Comparison of ENCODE assay signal across 8 cellular contexts in the genomic region with DNA sequence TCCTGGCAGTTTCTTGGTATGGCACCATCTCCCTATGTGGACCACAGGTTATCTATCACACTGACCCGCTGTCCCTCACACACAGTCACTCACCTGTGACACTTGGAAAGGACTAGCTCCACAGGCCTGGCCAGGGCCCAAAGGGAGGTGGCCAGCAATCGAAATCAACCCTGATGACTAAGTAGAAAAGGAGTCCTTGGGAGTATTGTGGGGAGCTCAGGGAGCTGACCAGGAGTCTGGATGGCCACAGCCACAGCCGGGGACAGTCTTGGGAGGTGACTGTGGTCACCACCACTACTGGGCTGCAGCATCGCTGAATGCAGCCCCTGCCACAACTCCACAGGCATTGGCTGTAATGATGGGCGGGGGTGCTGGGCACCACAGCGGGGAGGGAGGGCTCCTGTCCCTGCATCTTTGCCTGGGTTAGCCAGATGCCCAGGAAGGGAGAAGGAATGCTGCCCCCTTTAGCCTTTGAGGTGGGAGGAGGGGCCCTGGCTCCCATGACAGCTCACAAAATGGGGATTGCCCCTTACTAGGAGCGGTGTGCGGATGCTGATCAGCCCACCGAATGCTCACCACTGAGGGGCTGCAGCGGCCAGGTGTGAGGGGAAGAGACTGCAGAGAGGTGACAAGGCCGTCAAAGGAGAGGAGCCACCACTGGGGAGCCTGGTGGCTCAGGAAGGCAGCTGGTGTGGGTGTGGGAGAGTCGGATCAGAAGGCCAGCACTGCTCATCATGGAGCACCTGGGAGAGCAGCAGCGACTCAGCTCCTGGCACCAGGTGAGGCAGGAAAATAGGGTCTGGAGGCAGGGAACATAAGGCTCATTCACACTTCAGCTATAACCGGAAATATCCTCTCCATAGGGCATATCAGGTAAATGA.
A peak's percentile ranks its signal among the peaks of the same experiment; 100 is the strongest.
DNase-seq lines count a peak whose midpoint lies in the region; ATAC-seq and TF ChIP-seq lines count a peak whose summit lies in the region.

No MANE protein-coding gene starts in this region.

- peaks cover 0 to 49% (median 22%) of the 10 kb centered on the region in 4 donors for H3K4me1 ChIP-seq in Peyer's patch

- peak; percentile 41 to 46 for TF ChIP-seq POLR2A in Peyer's patch (IDR thresholded peaks at IDR 0.05)

- no peaks in the 10 kb centered on the region for H3K36me3 Mint-ChIP-seq in activated CD8-positive, alpha-beta memory T cell treated with anti-CD3 and anti-CD28 coated beads, Interleukin-2, amount 10 ng/mL, durations not matched to agents 7 days and 5 days
- H3K36me3 Mint-ChIP-seq in glutamatergic neuron (ENCODE audit: unreplicated experiment), result no peaks in the 10 kb centered on the region
- no peaks in the 10 kb centered on the region for H3K36me3 Mint-ChIP-seq in stimulated activated memory B cell treated with anti-CD40 and anti-IgM and Interleukin-4, amounts not matched to agents 10 μg/mL and 1 μg/mL and 100 μg/mL, for 72 hours

- H3K4me3 ChIP-seq in Peyer's patch, result no peak overlapping the region

- peaks cover 44% of the 10 kb centered on the region for H3K4me1 Mint-ChIP-seq in activated CD8-positive, alpha-beta memory T cell treated with anti-CD3 and anti-CD28 coated beads, Interleukin-2, amount 10 ng/mL, durations not matched to agents 7 days and 5 days
- H3K4me1 Mint-ChIP-seq in glutamatergic neuron (ENCODE audit: low read depth, unreplicated experiment), result peaks cover 20% of the 10 kb centered on the region
- peaks cover 88% of the 10 kb centered on the region for H3K4me1 Mint-ChIP-seq in stimulated activated memory B cell treated with anti-CD40 and anti-IgM and Interleukin-4, amounts not matched to agents 10 μg/mL and 1 μg/mL and 100 μg/mL, for 72 hours

- ATAC-seq in activated CD8-positive, alpha-beta memory T cell treated with anti-CD3 and anti-CD28 coated beads, Interleukin-2, amount 10 ng/mL, durations not matched to agents 7 days and 5 days, result no peak
- no peak for ATAC-seq in stimulated activated memory B cell treated with anti-CD40 and anti-IgM and Interleukin-4, amounts not matched to agents 10 μg/mL and 1 μg/mL and 100 μg/mL, for 72 hours

- H3K27me3 Mint-ChIP-seq in activated CD8-positive, alpha-beta memory T cell treated with anti-CD3 and anti-CD28 coated beads, Interleukin-2, amount 10 ng/mL, durations not matched to agents 7 days and 5 days, result no peaks in the 10 kb centered on the region
- H3K27me3 Mint-ChIP-seq in glutamatergic neuron (ENCODE audit: unreplicated experiment), result peaks cover 14% of the 10 kb centered on the region
- no peaks in the 10 kb centered on the region for H3K27me3 Mint-ChIP-seq in stimulated activated memory B cell treated with anti-CD40 and anti-IgM and Interleukin-4, amounts not matched to agents 10 μg/mL and 1 μg/mL and 100 μg/mL, for 72 hours

- no peak overlapping the region for H3K4me3 Mint-ChIP-seq in activated CD8-positive, alpha-beta memory T cell treated with anti-CD3 and anti-CD28 coated beads, Interleukin-2, amount 10 ng/mL, durations not matched to agents 7 days and 5 days
- H3K4me3 Mint-ChIP-seq in glutamatergic neuron (ENCODE audit: unreplicated experiment), result peak overlapping the region; percentile 70
- peak overlapping the region; percentile 82 for H3K4me3 Mint-ChIP-seq in stimulated activated memory B cell treated with anti-CD40 and anti-IgM and Interleukin-4, amounts not matched to agents 10 μg/mL and 1 μg/mL and 100 μg/mL, for 72 hours

- no peaks in the 10 kb centered on the region for H3K9me3 ChIP-seq in Peyer's patch

- no peak for TF ChIP-seq CTCF in Peyer's patch (IDR thresholded peaks at IDR 0.05)
- TF ChIP-seq CTCF in glutamatergic neuron (IDR thresholded peaks at IDR 0.05; ENCODE audit: partially characterized antibody, unreplicated experiment), result no peak

- CTCF ChIA-PET in activated CD8-positive, alpha-beta memory T cell treated with anti-CD3 and anti-CD28 coated beads, Interleukin-2, amount 10 ng/mL, durations not matched to agents 7 days and 5 days (lab: Charles Lee), result interaction anchor here (1.6 to 5.4 kb wide), 14 partner anchors 10 to 209 kb away, joined by 5 to 205 read pairs (median 15); partner anchors contain the start of gene H3-3A

- H3K27ac ChIP-seq in Peyer's patch, result peak overlapping the region; percentile 95 to 99 (median 98)

- no peaks in the 10 kb centered on the region for H3K9me3 Mint-ChIP-seq in activated CD8-positive, alpha-beta memory T cell treated with anti-CD3 and anti-CD28 coated beads, Interleukin-2, amount 10 ng/mL, durations not matched to agents 7 days and 5 days (ENCODE audit: low read depth)
- H3K9me3 Mint-ChIP-seq in glutamatergic neuron (ENCODE audit: unreplicated experiment), result peaks cover 5% of the 10 kb centered on the region
- H3K9me3 Mint-ChIP-seq in stimulated activated memory B cell treated with anti-CD40 and anti-IgM and Interleukin-4, amounts not matched to agents 10 μg/mL and 1 μg/mL and 100 μg/mL, for 72 hours, result no peaks in the 10 kb centered on the region

- DNase-seq in activated CD8-positive, alpha-beta memory T cell treated with anti-CD3 and anti-CD28 coated beads, Interleukin-2, amount 10 ng/mL, durations not matched to agents 7 days and 5 days, result no peak
- no peak for DNase-seq in activated CD8-positive, alpha-beta memory T cell treated with anti-CD3 and anti-CD28 coated beads for 24 hours
- DNase-seq in Peyer's patch, result peak in 2 of 3 donors; percentile 77 to 86
- no peak for DNase-seq in glutamatergic neuron
- no peak for DNase-seq in SW 1271 (lab: John Stamatoyannopoulos, UW)
- DNase-seq in CD1c-positive myeloid dendritic cell (ENCODE audit: extremely low spot score), result no peak
- DNase-seq in NCI-H146 treated with DMSO at 0.1 percent for 48 hours (lab: John Stamatoyannopoulos, UW; ENCODE audit: unreplicated experiment), result no peak

- H3K27me3 ChIP-seq in Peyer's patch, result no peaks in the 10 kb centered on the region

- peak overlapping the region; percentile 60 for H3K27ac Mint-ChIP-seq in activated CD8-positive, alpha-beta memory T cell treated with anti-CD3 and anti-CD28 coated beads, Interleukin-2, amount 10 ng/mL, durations not matched to agents 7 days and 5 days
- peak overlapping the region; percentile 26 for H3K27ac Mint-ChIP-seq in glutamatergic neuron (ENCODE audit: unreplicated experiment)
- peak overlapping the region; percentile 94 for H3K27ac Mint-ChIP-seq in stimulated activated memory B cell treated with anti-CD40 and anti-IgM and Interleukin-4, amounts not matched to agents 10 μg/mL and 1 μg/mL and 100 μg/mL, for 72 hours

- no peaks in the 10 kb centered on the region for H3K36me3 ChIP-seq in Peyer's patch

Comparison
In these comparisons a context has a peak if more than half of its experiments do, and no peak if none do; other contexts are left out.
1. DNase-seq: peak in Peyer's patch (2 of 3); none in activated CD8-positive, alpha-beta memory T cell treated with anti-CD3 and anti-CD28 coated beads, Interleukin-2, amount 10 ng/mL, durations not matched to agents 7 days and 5 days (single experiment), activated CD8-positive, alpha-beta memory T cell treated with anti-CD3 and anti-CD28 coated beads for 24 hours (single experiment), glutamatergic neuron (single experiment), SW 1271 (0 of 2), CD1c-positive myeloid dendritic cell (single experiment) and NCI-H146 treated with DMSO at 0.1 percent for 48 hours (single experiment).
2. H3K27ac Mint-ChIP-seq: peak in every context shown above with its lines; median percentile 94 in stimulated activated memory B cell treated with anti-CD40 and anti-IgM and Interleukin-4, amounts not matched to agents 10 μg/mL and 1 μg/mL and 100 μg/mL, for 72 hours; 60 in activated CD8-positive, alpha-beta memory T cell treated with anti-CD3 and anti-CD28 coated beads, Interleukin-2, amount 10 ng/mL, durations not matched to agents 7 days and 5 days; 26 in glutamatergic neuron.